8 cellular contexts compared by ENCODE assay signal in the genomic region with DNA sequence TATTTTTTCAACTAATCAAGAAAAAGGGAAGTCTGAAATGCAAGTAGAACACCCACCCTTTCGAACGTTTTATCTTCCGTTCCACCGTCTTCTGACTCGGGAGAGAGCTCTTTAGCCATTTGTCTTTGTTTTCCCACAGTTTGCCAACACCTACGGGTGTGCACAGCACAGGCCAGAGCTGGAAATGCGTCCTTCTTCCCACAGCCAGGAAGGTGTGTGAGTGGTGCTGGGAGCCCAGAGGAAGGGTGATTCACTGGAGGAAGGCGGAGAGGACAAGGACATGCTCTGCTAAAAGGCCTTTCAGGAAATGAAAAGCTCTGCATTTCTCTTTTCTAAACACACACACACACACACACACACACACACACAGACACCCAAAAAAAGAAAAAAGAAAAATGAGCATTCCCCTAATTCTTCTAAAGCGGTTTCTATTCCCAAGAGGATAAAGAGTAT. TPM values are rescaled to one million over a fixed set of nuclear protein-coding genes. Genes with fewer than 3 reads are reported as not detected.
DNase-seq lines count a peak whose midpoint lies in the region; TF ChIP-seq lines count a peak whose summit lies in the region.

No MANE protein-coding gene starts in this region.

- H3K36me3 Mint-ChIP-seq in osteocyte (ENCODE audit: unreplicated experiment), result peaks cover 13% of the 10 kb centered on the region

- no peaks in the 10 kb centered on the region for H3K36me3 ChIP-seq in MG63

- DNase-seq in CD1c-positive myeloid dendritic cell (ENCODE audit: extremely low spot score), result peak; percentile 19
- DNase-seq in SW480 (ENCODE audit: low spot score), result peak; percentile 81
- DNase-seq in fibroblast of peridontal ligament (ENCODE audit: extremely low read depth), result peak; percentile 68
- DNase-seq in osteocyte (ENCODE audit: extremely low spot score, unreplicated experiment), result no peak
- DNase-seq in ecto neural progenitor cell (ENCODE audit: low spot score), result no peak
- no peak for DNase-seq in MG63
- DNase-seq in Ammon's horn (ENCODE audit: low spot score), result no peak
- no peak for DNase-seq in NCI-H187 (lab: John Stamatoyannopoulos, UW)

- H3K4me1 Mint-ChIP-seq in osteocyte (ENCODE audit: unreplicated experiment), result peaks cover 53% of the 10 kb centered on the region

- no peak for TF ChIP-seq CTCF in osteocyte (IDR thresholded peaks at IDR 0.05)

- H3K4me3 ChIP-seq in MG63, result no peak overlapping the region

- H3K27me3 Mint-ChIP-seq in osteocyte (ENCODE audit: unreplicated experiment), result no peaks in the 10 kb centered on the region

- peak overlapping the region; percentile 64 for H3K4me3 Mint-ChIP-seq in osteocyte (ENCODE audit: unreplicated experiment)

- no peaks in the 10 kb centered on the region for H3K9me3 ChIP-seq in MG63

- no peaks in the 10 kb centered on the region for H3K27me3 ChIP-seq in MG63

- H3K27ac Mint-ChIP-seq in osteocyte (ENCODE audit: unreplicated experiment), result peak overlapping the region; percentile 93

- no peaks in the 10 kb centered on the region for H3K9me3 Mint-ChIP-seq in osteocyte (ENCODE audit: unreplicated experiment)

RNA-seq across cellular contexts. Expression of a gene that starts 18.5 kb away (rescaled TPM):
- 91.6 and 98.0 TPM in 2 replicates for total RNA-seq in osteocyte
- total RNA-seq in MG63 (2014; rRNA removed; shearing (Covaris generic); ENCODE audit: low replicate concordance), result 5.4 and 6.4 TPM in 2 replicates

RNA-seq across cellular contexts. Expression of a gene that starts 41.5 kb away (rescaled TPM):
- total RNA-seq in osteocyte, result 57.6 and 67.2 TPM in 2 replicates
- 5.0 and 5.8 TPM in 2 replicates for total RNA-seq in MG63 (2014; rRNA removed; shearing (Covaris generic); ENCODE audit: low replicate concordance)

RNA-seq across cellular contexts. Expression of a gene that starts 59.0 kb away (rescaled TPM):
- total RNA-seq in osteocyte, result not detected in 2 replicates
- total RNA-seq in MG63 (2014; rRNA removed; shearing (Covaris generic); ENCODE audit: low replicate concordance), result not detected in 2 replicates

Comparison
In these comparisons a context has a peak if more than half of its experiments do, and no peak if none do; other contexts are left out.
1. DNase-seq: peak in CD1c-positive myeloid dendritic cell (single experiment), SW480 (single experiment) and fibroblast of peridontal ligament (single experiment); none in osteocyte (single experiment), ecto neural progenitor cell (single experiment), MG63 (single experiment), Ammon's horn (single experiment) and NCI-H187 (0 of 2).
2. RNA of a gene that starts 18.5 kb away (total RNA-seq): 91.6 to 98.0 TPM in osteocyte; 5.4 to 6.4 TPM in MG63; every median in the first group is over 10 times any median in the second.